24 cellular contexts compared by ENCODE assay signal in the genomic region with DNA sequence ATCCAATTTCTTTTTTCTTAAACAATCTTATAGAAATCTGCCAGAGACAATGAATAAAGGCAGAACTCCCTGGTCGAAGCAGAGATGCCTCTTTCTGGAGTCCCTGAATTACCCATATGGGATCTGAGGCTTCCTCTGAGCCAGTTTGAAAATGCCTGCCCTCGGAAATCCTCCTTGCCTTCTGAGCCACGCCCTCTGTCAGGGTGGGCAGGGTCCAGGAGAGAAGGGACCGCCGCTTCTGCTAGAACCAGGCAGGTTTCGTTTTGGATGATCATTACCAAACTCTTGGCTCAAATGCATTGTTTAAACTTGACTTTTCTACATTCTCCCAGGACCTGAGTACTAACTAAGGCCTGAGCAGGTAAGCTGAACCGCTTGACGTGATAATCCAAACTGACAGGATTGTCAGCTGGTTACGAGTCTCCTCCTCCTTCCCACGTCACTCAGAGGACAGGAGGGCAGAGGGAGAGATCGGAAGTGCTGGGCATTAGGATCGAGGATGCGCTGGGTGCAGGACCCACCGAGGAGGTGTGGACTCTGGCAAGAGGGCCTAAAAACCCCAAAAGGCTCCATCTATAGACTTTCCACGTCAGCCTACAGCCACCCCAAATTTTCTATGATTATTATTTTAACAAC.
DNase-seq lines count a peak whose midpoint lies in the region; ATAC-seq and TF ChIP-seq lines count a peak whose summit lies in the region.
"Had no signal": no experiment of that assay in that cellular context is flagged by ENCODE, and none has a peak within 500 bp of the region (broad histone marks: within the 10 kb centered on the region; RNA-seq: fewer than 3 reads in every experiment).

No MANE protein-coding gene starts in this region.

- H3K27ac Mint-ChIP-seq in GM23338 = no peak overlapping the region
- no peak overlapping the region for H3K27ac Mint-ChIP-seq in effector memory CD8-positive, alpha-beta T cell
- H3K27ac Mint-ChIP-seq: activated CD8-positive, alpha-beta memory T cell treated with anti-CD3 and anti-CD28 coated beads, Interleukin-2, amount 10 ng/mL, durations not matched to agents 7 days and 5 days; CD4-positive, alpha-beta memory T cell; stimulated activated naive CD8-positive, alpha-beta T cell treated with anti-CD3 and anti-CD28 coated beads, Interleukin-15, amount 100 ng/mL, for 72 hours had no signal

- intact Hi-C loops in prostate gland (cut with DNase I) = no loop called here

- H3F3A ChIP-seq in GM23338 (replicated peaks; ENCODE audit: low read depth) = no peaks in the 10 kb centered on the region

- H3K79me2 ChIP-seq in GM23338 (replicated peaks; ENCODE audit: insufficient read depth) = no peaks in the 10 kb centered on the region

- H3K27me3 ChIP-seq in GM23338 (ENCODE audit: insufficient read depth) (no peaks in the 10 kb centered on the region), WERI-Rb-1 (ENCODE audit: insufficient read depth, low read depth, severe bottlenecking) (no peaks in the 10 kb centered on the region), iPS-18a (ENCODE audit: control insufficient read depth, insufficient read depth, low read length) (no peaks in the 10 kb centered on the region), prostate gland (replicated peaks; ENCODE audit: insufficient read depth) (no peaks in the 10 kb centered on the region)

- peak; percentile 58 for TF ChIP-seq POLR2A in prostate gland (IDR thresholded peaks at IDR 0.05)

- peak; percentile 39 for ATAC-seq in GM23338
- ATAC-seq in effector memory CD8-positive, alpha-beta T cell (replicated peaks) = no peak
- ATAC-seq in GM21576 (IDR thresholded peaks at IDR 0.05; ENCODE audit: unreplicated experiment) = no peak
- ATAC-seq: activated CD4-positive, CD25-positive, alpha-beta regulatory T cell treated with anti-CD3 and anti-CD28 coated beads, Interleukin-2, amount 50 U/mL, for 24 hours; activated CD8-positive, alpha-beta memory T cell treated with anti-CD3 and anti-CD28 coated beads, Interleukin-2, amount 10 ng/mL, durations not matched to agents 7 days and 5 days; stimulated activated naive CD8-positive, alpha-beta T cell treated with anti-CD3 and anti-CD28 coated beads, Interleukin-15, amount 100 ng/mL, for 72 hours had no signal

- no peaks in the 10 kb centered on the region for H3K36me3 ChIP-seq in GM23338 (ENCODE audit: insufficient read depth)
- H3K36me3 ChIP-seq in WERI-Rb-1 = no peaks in the 10 kb centered on the region
- no peaks in the 10 kb centered on the region for H3K36me3 ChIP-seq in iPS-18a (ENCODE audit: control insufficient read depth, low read depth, low read length)
- H3K36me3 ChIP-seq in prostate gland = no peaks in the 10 kb centered on the region
- H3K36me3 ChIP-seq: heart left ventricle had no signal

- H2AFZ ChIP-seq in GM23338 = no peak overlapping the region

- no peaks in the 10 kb centered on the region for H3K4me1 ChIP-seq in GM23338 (ENCODE audit: insufficient read depth)
- no peaks in the 10 kb centered on the region for H3K4me1 ChIP-seq in iPS-18a (ENCODE audit: control insufficient read depth, low read depth, low read length)
- no peaks in the 10 kb centered on the region for H3K4me1 ChIP-seq in prostate gland (replicated peaks)

- no peak overlapping the region for H3K27ac ChIP-seq in GM23338 (ENCODE audit: low read depth)
- H3K27ac ChIP-seq in WERI-Rb-1 = peak overlapping the region; percentile 96
- H3K27ac ChIP-seq in iPS-18a (ENCODE audit: low read length) = no peak overlapping the region
- peak overlapping the region; percentile 63 to 77 for H3K27ac ChIP-seq in prostate gland
- H3K27ac ChIP-seq: epithelial cell of prostate had no signal

- H4K20me1 ChIP-seq in GM23338 (replicated peaks; ENCODE audit: insufficient read depth) = no peaks in the 10 kb centered on the region

- no peak overlapping the region for H3K9ac ChIP-seq in iPS-18a (ENCODE audit: low read length)

- no peaks in the 10 kb centered on the region for H3K36me3 Mint-ChIP-seq in GM23338 (ENCODE audit: low read depth)
- no peaks in the 10 kb centered on the region for H3K36me3 Mint-ChIP-seq in effector memory CD8-positive, alpha-beta T cell (ENCODE audit: insufficient read depth)
- H3K36me3 Mint-ChIP-seq: activated CD8-positive, alpha-beta memory T cell treated with anti-CD3 and anti-CD28 coated beads, Interleukin-2, amount 10 ng/mL, durations not matched to agents 7 days and 5 days; CD4-positive, alpha-beta memory T cell had no signal

- H3K9me2 ChIP-seq in GM23338 (ENCODE audit: insufficient read depth) = 0 out of 2 replicates have a peak, but pooled peaks cover 5% of the 10 kb centered on the region

- WGBS in prostate gland = 27% methylated on average over 15 of the region's 15 CpGs

- no peaks in the 10 kb centered on the region for H3K4me1 Mint-ChIP-seq in GM23338
- H3K4me1 Mint-ChIP-seq in effector memory CD8-positive, alpha-beta T cell (ENCODE audit: low read depth in 2 of 2) = no peaks in the 10 kb centered on the region
- H3K4me1 Mint-ChIP-seq: activated CD8-positive, alpha-beta memory T cell treated with anti-CD3 and anti-CD28 coated beads, Interleukin-2, amount 10 ng/mL, durations not matched to agents 7 days and 5 days; CD4-positive, alpha-beta memory T cell; stimulated activated naive CD8-positive, alpha-beta T cell treated with anti-CD3 and anti-CD28 coated beads, Interleukin-15, amount 100 ng/mL, for 72 hours had no signal

- peak overlapping the region; percentile 52; the same call in 2 of the 3 replicates for H3K4me3 Mint-ChIP-seq in GM23338
- H3K4me3 Mint-ChIP-seq in effector memory CD8-positive, alpha-beta T cell = no peak overlapping the region
- H3K4me3 Mint-ChIP-seq: activated CD8-positive, alpha-beta memory T cell treated with anti-CD3 and anti-CD28 coated beads, Interleukin-2, amount 10 ng/mL, durations not matched to agents 7 days and 5 days; CD4-positive, alpha-beta memory T cell; stimulated activated naive CD8-positive, alpha-beta T cell treated with anti-CD3 and anti-CD28 coated beads, Interleukin-15, amount 100 ng/mL, for 72 hours had no signal

- peaks cover 3% of the 10 kb centered on the region for H3K27me3 Mint-ChIP-seq in GM23338 (ENCODE audit: insufficient read depth, low read depth, poor library complexity)
- peaks cover 37 to 77% of the 10 kb centered on the region in 2 donors for H3K27me3 Mint-ChIP-seq in effector memory CD8-positive, alpha-beta T cell

- DNase-seq in GM23338 (ENCODE audit: low spot score) = no peak
- peak; percentile 86 for DNase-seq in WERI-Rb-1
- DNase-seq in prostate gland (ENCODE audit: low spot score) = peak; percentile 64
- no peak for DNase-seq in activated naive CD4-positive, alpha-beta T cell (lab: John Stamatoyannopoulos, UW)
- no peak for DNase-seq in effector memory CD8-positive, alpha-beta T cell
- no peak for DNase-seq in activated naive CD4-positive, alpha-beta T cell treated with Interleukin-2 at 50 U/mL for 16 hours
- DNase-seq: ACHN; activated CD8-positive, alpha-beta memory T cell treated with anti-CD3 and anti-CD28 coated beads, Interleukin-2, amount 10 ng/mL, durations not matched to agents 7 days and 5 days; activated gamma-delta T cell; CD4-positive, alpha-beta memory T cell; cortex of kidney; DMS79; heart left ventricle; islet precursor cell; NCI-H1092 treated with DMSO at 0.1 percent for 48 hours; NCI-H2171; SHP77 treated with DMSO at 0.1 percent for 48 hours; stimulated activated CD4-positive, alpha-beta T cell treated with anti-CD3 and anti-CD28 coated beads, Interleukin-15, amount 100 ng/mL, for 24 hours; stimulated activated naive CD8-positive, alpha-beta T cell treated with anti-CD3 and anti-CD28 coated beads, Interleukin-15, amount 100 ng/mL, for 72 hours; T-helper 2 cell had no signal

- no peak overlapping the region for H3K4me2 ChIP-seq in GM23338

- no peak for TF ChIP-seq CTCF in GM23338 (conservative IDR thresholded peaks at IDR 0.05; ENCODE audit: low read depth in 2 of 2)
- no peak for TF ChIP-seq CTCF in WERI-Rb-1 (IDR thresholded peaks at IDR 0.05; ENCODE audit: low read depth, low read length)
- no peak for TF ChIP-seq CTCF in prostate gland (IDR thresholded peaks at IDR 0.05)

- H3K9me3 ChIP-seq in WERI-Rb-1 (ENCODE audit: severe bottlenecking) = no peaks in the 10 kb centered on the region
- no peaks in the 10 kb centered on the region for H3K9me3 ChIP-seq in iPS-18a (ENCODE audit: control insufficient read depth, low read depth, low read length)
- no peaks in the 10 kb centered on the region for H3K9me3 ChIP-seq in prostate gland
- H3K9me3 ChIP-seq: heart left ventricle had no signal

- no peaks in the 10 kb centered on the region for H3K9me3 Mint-ChIP-seq in GM23338
- no peaks in the 10 kb centered on the region for H3K9me3 Mint-ChIP-seq in effector memory CD8-positive, alpha-beta T cell
- H3K9me3 Mint-ChIP-seq: CD4-positive, alpha-beta memory T cell; stimulated activated naive CD8-positive, alpha-beta T cell treated with anti-CD3 and anti-CD28 coated beads, Interleukin-15, amount 100 ng/mL, for 72 hours had no signal

- H3K4me3 ChIP-seq in GM23338 (no peak overlapping the region), WERI-Rb-1 (ENCODE audit: low read depth, low read length) (peak overlapping the region; percentile 25), iPS-18a (ENCODE audit: low read length) (peak overlapping the region; percentile 50), prostate gland (peak overlapping the region; percentile 4 to 26)
- H3K4me3 ChIP-seq: heart left ventricle had no signal

TF ChIP-seq in GM23338, 12 proteins besides CTCF, POLR2A, EP300 and RAD21:
- no peak for TF ChIP-seq EZH2phosphoT487 (IDR thresholded peaks at IDR 0.05; ENCODE audit: unreplicated experiment)
- no peak for TF ChIP-seq POLR2AphosphoS5 (IDR thresholded peaks at IDR 0.05; ENCODE audit: low read depth)
- TF ChIP-seq EZH2 (IDR thresholded peaks at IDR 0.05; ENCODE audit: low read depth, unreplicated experiment) = no peak
- TF ChIP-seq CREB1 (CRISPR knock-in tag; IDR thresholded peaks at IDR 0.05; ENCODE audit: low read depth) = no peak
- no peak for TF ChIP-seq NANOG (IDR thresholded peaks at IDR 0.05; ENCODE audit: borderline replicate concordance)
- no peak for TF ChIP-seq ETS1 (IDR thresholded peaks at IDR 0.05)

Comparison
In these comparisons a context has a peak if more than half of its experiments do, and no peak if none do; other contexts are left out.
1. DNase-seq: peak in WERI-Rb-1 (single experiment) and prostate gland (single experiment); none in GM23338 (single experiment), activated naive CD4-positive, alpha-beta T cell (0 of 4), effector memory CD8-positive, alpha-beta T cell (0 of 3) and activated naive CD4-positive, alpha-beta T cell treated with Interleukin-2 at 50 U/mL for 16 hours (single experiment).
2. H3K27ac ChIP-seq: peak in WERI-Rb-1 (single experiment) and prostate gland (2 of 2); none in GM23338 (single experiment) and iPS-18a (single experiment).